1 cellular context compared by ENCODE assay signal in genomic region chr17:46212634-46213435, GRCh38.
TF ChIP-seq lines count a peak whose summit lies in the region.

No MANE protein-coding gene starts in this region.

TF ChIP-seq in HepG2, 621 proteins besides CTCF, POLR2A, EP300 and RAD21 (continued from another document):
- TF ChIP-seq ARID5B (CRISPR knock-in tag; IDR thresholded peaks at IDR 0.05) (0 out of 2 replicates have a peak, but pooled peaks have one; percentile 13), ZNF510 (CRISPR knock-in tag; IDR thresholded peaks at IDR 0.05; ENCODE audit: low read depth) (no peak), SMC3 (IDR thresholded peaks at IDR 0.05; ENCODE audit: low read length) (peak; percentile 86), ZNF614 (CRISPR knock-in tag; IDR thresholded peaks at IDR 0.05; ENCODE audit: borderline replicate concordance) (0 out of 2 replicates have a peak, but pooled peaks have one; percentile 25), TFAP4 (IDR thresholded peaks at IDR 0.05; ENCODE audit: borderline replicate concordance, low read depth) (peak; percentile 77), AFF4 (CRISPR knock-in tag; IDR thresholded peaks at IDR 0.05) (no peak), KMT2A (CRISPR knock-in tag; IDR thresholded peaks at IDR 0.05) (peak; percentile 34; the same call in 1 of the 2 replicates), GATAD1 (CRISPR knock-in tag; IDR thresholded peaks at IDR 0.05) (0 out of 2 replicates have a peak, but pooled peaks have one; percentile 14), FOXC1 (CRISPR knock-in tag; IDR thresholded peaks at IDR 0.05; ENCODE audit: borderline replicate concordance) (no peak), IRF2 (CRISPR knock-in tag; IDR thresholded peaks at IDR 0.05) (peak; percentile 28; the same call in 1 of the 2 replicates), KDM5A (IDR thresholded peaks at IDR 0.05; ENCODE audit: borderline replicate concordance, low read length) (0 out of 2 replicates have a peak, but pooled peaks have one; percentile 27), ATRX (CRISPR knock-in tag; IDR thresholded peaks at IDR 0.05; ENCODE audit: borderline replicate concordance) (no peak), XRCC5 (optimal IDR thresholded peaks at IDR 0.05; ENCODE audit: low read length) (peak; percentile 67), ZNF749 (CRISPR knock-in tag; IDR thresholded peaks at IDR 0.05; ENCODE audit: borderline replicate concordance) (no peak)
